Comparison of ENCODE assay signal across 8 cellular contexts in the genomic region with DNA sequence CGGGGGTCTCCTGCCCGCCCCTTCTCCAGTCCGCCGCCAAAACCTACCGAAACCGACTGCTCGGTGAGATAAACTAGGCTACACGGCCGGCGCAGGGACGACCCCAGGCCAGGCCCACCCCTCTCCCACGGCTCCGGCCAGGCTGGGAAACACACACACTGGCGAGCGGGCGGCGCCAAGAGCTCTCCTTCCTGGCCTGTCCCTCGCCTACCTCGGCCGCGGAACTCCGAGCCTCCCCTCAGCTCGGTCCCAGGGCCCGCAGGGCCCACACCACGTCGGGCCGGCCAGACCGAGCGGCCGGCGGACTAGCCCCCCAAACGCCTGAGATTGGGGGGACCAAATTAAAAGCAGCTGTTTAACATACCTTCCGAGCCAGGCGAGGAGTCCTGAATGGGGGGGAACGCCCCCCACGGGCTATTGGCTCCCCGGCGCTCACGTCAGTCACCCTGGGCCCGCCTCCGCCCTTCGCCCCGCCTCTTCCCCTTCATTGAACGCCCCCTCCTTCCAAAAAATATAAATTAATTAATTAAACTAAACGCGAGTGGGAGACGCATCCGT. TPM values are rescaled to one million over a fixed set of nuclear protein-coding genes. Genes with fewer than 3 reads are reported as not detected.
A peak's percentile ranks its signal among the peaks of the same experiment; 100 is the strongest.
DNase-seq lines count a peak whose midpoint lies in the region; ATAC-seq, FAIRE-seq and TF ChIP-seq lines count a peak whose summit lies in the region.

No MANE protein-coding gene starts in this region.

- no peak for FAIRE-seq in D721Med (lab: Jason Lieb, UNC)

- no peaks in the 10 kb centered on the region for H3K36me3 Mint-ChIP-seq in activated T-helper 2 cell treated with anti-CD3 and anti-CD28 coated beads, Interferon-gamma antibody, Interleukin-2, Interleukin-4, amounts not matched to agents 10 μg/mL and 5 μg/mL and 100 μg/mL, durations not matched to agents 14 hours and 24 hours and 36 hours (ENCODE audit: low read depth)
- no peaks in the 10 kb centered on the region for H3K36me3 Mint-ChIP-seq in naive B cell

- H3K27ac Mint-ChIP-seq in activated T-helper 2 cell treated with anti-CD3 and anti-CD28 coated beads, Interferon-gamma antibody, Interleukin-2, Interleukin-4, amounts not matched to agents 10 μg/mL and 5 μg/mL and 100 μg/mL, durations not matched to agents 14 hours and 24 hours and 36 hours = peak overlapping the region; percentile 89
- peak overlapping the region; percentile 8 to 98 (median 96) for H3K27ac Mint-ChIP-seq in naive B cell

- DNase-seq in D721Med (ENCODE audit: insufficient read length, low spot score) (peak; percentile 76), RWPE1 (ENCODE audit: low spot score) (peak; percentile 90), fibroblast of gingiva (ENCODE audit: low read depth) (peak; percentile 77), naive B cell (peak; percentile 86)
- peak; percentile 67 for DNase-seq in Jurkat, Clone E6-1 (ENCODE audit: low read depth, low spot score)
- peak; percentile 83 for DNase-seq in activated T-helper 2 cell treated with anti-CD3 and anti-CD28 coated beads, Interferon-gamma antibody, Interleukin-2, Interleukin-4, amounts not matched to agents 10 μg/mL and 5 μg/mL and 100 μg/mL, durations not matched to agents 14 hours and 24 hours and 36 hours (ENCODE audit: low spot score)
- DNase-seq in stimulated activated CD8-positive, alpha-beta memory T cell treated with anti-CD3 and anti-CD28 coated beads, Interleukin-7, amount 100 ng/mL, for 48 hours (ENCODE audit: extremely low read depth in 1 of 2, low read depth in 1 of 2) = peak; percentile 72 to 83

- H3K4me1 Mint-ChIP-seq in activated T-helper 2 cell treated with anti-CD3 and anti-CD28 coated beads, Interferon-gamma antibody, Interleukin-2, Interleukin-4, amounts not matched to agents 10 μg/mL and 5 μg/mL and 100 μg/mL, durations not matched to agents 14 hours and 24 hours and 36 hours (ENCODE audit: low read depth) = peaks cover 14% of the 10 kb centered on the region
- H3K4me1 Mint-ChIP-seq in naive B cell = peaks cover 26 to 34% (median 29%) of the 10 kb centered on the region in 3 donors

- intact Hi-C loops in activated T-helper 2 cell treated with anti-CD3 and anti-CD28 coated beads, Interferon-gamma antibody, Interleukin-2, Interleukin-4, amounts not matched to agents 10 μg/mL and 5 μg/mL and 100 μg/mL, durations not matched to agents 14 hours and 24 hours and 36 hours (cut with micrococcal nuclease) = loop anchor here (10.0 kb wide), 3 partner anchors 389 to 991 kb away; partner anchors contain the start of genes PPCDC, UBE2Q2 and UBL7

- peak overlapping the region; percentile 99 for H3K27ac ChIP-seq in RWPE1

- ATAC-seq in naive B cell (ENCODE audit: low read depth in 2 of 2) (peak; percentile 9 to 13), GM21390 (IDR thresholded peaks at IDR 0.05; ENCODE audit: unreplicated experiment) (no peak)

- TF ChIP-seq CTCF in D721Med (IDR thresholded peaks at IDR 0.05; ENCODE audit: insufficient read depth, missing control alignments) (no peak), RWPE1 (conservative IDR thresholded peaks at IDR 0.05; ENCODE audit: low read depth) (no peak)

- H3K4me3 Mint-ChIP-seq in activated T-helper 2 cell treated with anti-CD3 and anti-CD28 coated beads, Interferon-gamma antibody, Interleukin-2, Interleukin-4, amounts not matched to agents 10 μg/mL and 5 μg/mL and 100 μg/mL, durations not matched to agents 14 hours and 24 hours and 36 hours (ENCODE audit: low read depth) = peak overlapping the region; percentile 84
- peak overlapping the region; percentile 85 to 98 (median 96) for H3K4me3 Mint-ChIP-seq in naive B cell

- CTCF ChIA-PET in RWPE1 (lab: Yijun Ruan, JAX) = no interaction called here

- H3K9me3 Mint-ChIP-seq in activated T-helper 2 cell treated with anti-CD3 and anti-CD28 coated beads, Interferon-gamma antibody, Interleukin-2, Interleukin-4, amounts not matched to agents 10 μg/mL and 5 μg/mL and 100 μg/mL, durations not matched to agents 14 hours and 24 hours and 36 hours = no peaks in the 10 kb centered on the region
- H3K9me3 Mint-ChIP-seq in naive B cell = no peaks in the 10 kb centered on the region

- H3K27me3 Mint-ChIP-seq in activated T-helper 2 cell treated with anti-CD3 and anti-CD28 coated beads, Interferon-gamma antibody, Interleukin-2, Interleukin-4, amounts not matched to agents 10 μg/mL and 5 μg/mL and 100 μg/mL, durations not matched to agents 14 hours and 24 hours and 36 hours (ENCODE audit: low read depth) = no peaks in the 10 kb centered on the region
- H3K27me3 Mint-ChIP-seq in naive B cell = no peaks in the 10 kb centered on the region

- POLR2A ChIA-PET in RWPE1 (lab: Yijun Ruan, JAX; ENCODE audit: low non-redundant PET) = interaction anchor here (0.5 to 0.8 kb wide), 2 partner anchors 13 to 77 kb away, joined by 4 to 9 read pairs; no protein-coding TSS in a partner anchor

- peak overlapping the region; percentile 89 for H3K4me3 ChIP-seq in Jurkat, Clone E6-1 (ENCODE audit: low read length)

RNA-seq across cellular contexts. Expression of gene SIN3A, which starts 4.0 kb away (rescaled TPM):
- polyA plus RNA-seq in Jurkat, Clone E6-1 (2012; ENCODE audit: insufficient read depth, insufficient read length) = 52.0 TPM
- 88.4 and 94.6 TPM in 2 replicates for total RNA-seq in activated T-helper 2 cell treated with anti-CD3 and anti-CD28 coated beads, Interferon-gamma antibody, Interleukin-2, Interleukin-4, amounts not matched to agents 10 μg/mL and 5 μg/mL and 100 μg/mL, durations not matched to agents 14 hours and 24 hours and 36 hours
- polyA plus RNA-seq in naive B cell (ENCODE audit: low read depth in 6 of 6) = 10 to 100 TPM; 14.2 to 21.4 (median 15.5) TPM
